13 cellular contexts compared by ENCODE assay signal in the genomic region with DNA sequence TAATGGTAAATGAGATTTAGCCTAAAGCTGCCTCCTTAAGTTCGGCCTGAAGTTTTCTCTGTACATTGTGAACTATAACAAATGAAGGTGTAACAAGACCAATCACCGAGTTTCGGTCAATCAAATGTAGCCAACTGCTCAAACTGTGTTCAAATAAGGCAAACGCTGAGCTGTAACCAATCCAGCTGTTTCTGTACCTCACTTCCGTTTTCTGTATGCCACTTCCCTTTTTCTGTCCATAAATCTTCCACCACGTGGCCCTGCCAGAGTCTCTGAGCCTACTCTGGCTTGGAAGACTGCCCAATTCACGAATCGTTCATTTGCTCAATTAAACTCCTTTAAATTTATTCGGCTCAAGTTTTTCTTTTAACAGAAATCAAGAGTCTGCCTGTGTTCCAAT.
DNase-seq lines count a peak whose midpoint lies in the region; ATAC-seq, FAIRE-seq and TF ChIP-seq lines count a peak whose summit lies in the region.
"Had no signal": no experiment of that assay in that cellular context is flagged by ENCODE, and none has a peak within 500 bp of the region (broad histone marks: within the 10 kb centered on the region; RNA-seq: fewer than 3 reads in every experiment).

No MANE protein-coding gene starts in this region.

- H3K9me3 ChIP-seq in left lung = no peaks in the 10 kb centered on the region
- H3K9me3 ChIP-seq: HAP-1, thoracic aorta had no signal

- intact Hi-C loops in left lung (cut with DNase I) = loop anchor here in 1 of 2 donors (10.0 kb wide), 1 partner anchor 123 kb away; no protein-coding TSS in a partner anchor
- intact Hi-C loops in left colon (cut with DNase I, micrococcal nuclease) = loop anchor here (5.0 to 10.0 kb wide), 3 partner anchors 253 to 503 kb away; no protein-coding TSS in a partner anchor

- no peaks in the 10 kb centered on the region for H3K27me3 ChIP-seq in left lung

- no peak overlapping the region for H3K27ac ChIP-seq in left lung
- H3K27ac ChIP-seq: thoracic aorta had no signal

- DNase-seq in GM12891 (ENCODE audit: insufficient read length, low spot score) (no peak), NOMO-1 treated with dmso at 0.1 percent for 144 hours (lab: John Stamatoyannopoulos, UW; ENCODE audit: unreplicated experiment) (peak; percentile 69), left lung (peak in 1 of 2 donors; percentile 53), left colon (no peak)
- DNase-seq in activated naive CD4-positive, alpha-beta T cell treated with anti-CD3 and anti-CD28 coated beads, Interleukin-2, amount 50 U/mL, for 16 hours = no peak
- DNase-seq: islet precursor cell, NCI-H524 treated with DMSO at 0.1 percent for 48 hours, T-helper 2 cell had no signal

- no peak for TF ChIP-seq CTCF in left lung (IDR thresholded peaks at IDR 0.05)

- TF ChIP-seq POLR2A in GM12891 (IDR thresholded peaks at IDR 0.05; ENCODE audit: low read depth, low read length) = no peak

- peak; percentile 43 for FAIRE-seq in GM12891 (lab: Jason Lieb, UNC)

- ATAC-seq in HG02938 (IDR thresholded peaks at IDR 0.05; ENCODE audit: unreplicated experiment) = peak; percentile 73
- ATAC-seq in left lung = peak; percentile 19
- no peak for ATAC-seq in left colon
- ATAC-seq in GM21381 (IDR thresholded peaks at IDR 0.05; ENCODE audit: unreplicated experiment) = no peak
- ATAC-seq in GM21515 (IDR thresholded peaks at IDR 0.05; ENCODE audit: unreplicated experiment) = no peak

- no peak overlapping the region for H3K4me3 ChIP-seq in left lung
- H3K4me3 ChIP-seq: HAP-1, thoracic aorta had no signal

- no peaks in the 10 kb centered on the region for H3K36me3 ChIP-seq in left lung
- H3K36me3 ChIP-seq: thoracic aorta had no signal

- peaks cover 0 to 10% of the 10 kb centered on the region in 2 donors for H3K4me1 ChIP-seq in left lung

TF ChIP-seq in GM12891, 5 proteins besides CTCF, POLR2A, EP300 and RAD21:
- TF ChIP-seq TAF1 (IDR thresholded peaks at IDR 0.05; ENCODE audit: low read depth, low read length) = no peak
- peak; percentile 89 for TF ChIP-seq SPI1 (IDR thresholded peaks at IDR 0.05; ENCODE audit: low read depth, low read length)

Comparison
In these comparisons a context has a peak if more than half of its experiments do, and no peak if none do; other contexts are left out.
1. ATAC-seq: peak in HG02938 (single experiment) and left lung (single experiment); none in left colon (single experiment), GM21381 (single experiment) and GM21515 (single experiment).